Comparison of ENCODE assay signal across 8 cellular contexts in the genomic region with DNA sequence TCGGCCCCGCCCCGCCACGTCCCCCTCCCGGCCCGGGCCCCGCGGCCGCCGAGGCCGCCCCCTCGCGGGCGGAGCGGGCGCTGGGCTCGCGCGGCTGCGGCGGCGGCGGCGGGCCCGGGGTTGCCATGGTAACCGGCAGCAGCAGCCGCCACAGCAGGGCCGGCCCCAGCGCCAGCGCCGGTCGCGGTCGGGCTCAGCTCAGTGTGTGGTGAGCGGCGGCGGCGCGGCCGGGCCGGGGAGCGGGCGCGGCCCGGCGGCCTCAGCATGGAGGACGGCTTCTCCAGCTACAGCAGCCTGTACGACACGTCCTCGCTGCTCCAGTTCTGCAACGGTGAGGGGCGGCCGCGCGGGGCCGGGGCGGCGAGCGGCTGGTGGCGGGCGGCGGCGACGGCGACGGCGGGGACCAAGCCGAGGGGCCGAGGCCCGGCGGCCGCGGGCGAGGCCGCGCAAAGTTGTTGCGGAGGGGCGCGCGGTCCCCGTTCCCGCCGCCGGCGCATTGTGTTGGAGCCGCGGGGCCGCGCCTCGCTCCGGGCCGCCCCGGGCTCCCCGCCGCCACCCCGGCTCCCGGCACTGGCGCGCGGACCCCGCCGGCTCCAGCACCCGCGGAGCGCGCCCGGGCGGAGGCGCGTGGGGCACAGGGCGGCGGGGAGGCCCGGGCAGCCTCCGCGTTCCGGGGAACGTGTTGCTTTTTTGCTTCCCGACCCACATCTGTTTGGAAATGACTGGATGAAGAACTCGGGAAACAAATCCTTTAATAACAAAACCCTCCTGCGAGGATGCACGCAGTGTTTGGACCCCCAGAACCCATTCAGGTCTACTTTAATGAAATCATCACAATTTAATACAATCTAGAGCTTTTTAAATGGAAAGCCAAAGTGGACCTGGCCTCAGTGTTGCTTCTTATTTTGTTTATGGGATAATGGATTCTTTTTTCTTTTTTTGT. TPM values are rescaled to one million over a fixed set of nuclear protein-coding genes. Genes with fewer than 3 reads are reported as not detected.
DNase-seq lines count a peak whose midpoint lies in the region; ATAC-seq lines count a peak whose summit lies in the region.

A gene with protein sequence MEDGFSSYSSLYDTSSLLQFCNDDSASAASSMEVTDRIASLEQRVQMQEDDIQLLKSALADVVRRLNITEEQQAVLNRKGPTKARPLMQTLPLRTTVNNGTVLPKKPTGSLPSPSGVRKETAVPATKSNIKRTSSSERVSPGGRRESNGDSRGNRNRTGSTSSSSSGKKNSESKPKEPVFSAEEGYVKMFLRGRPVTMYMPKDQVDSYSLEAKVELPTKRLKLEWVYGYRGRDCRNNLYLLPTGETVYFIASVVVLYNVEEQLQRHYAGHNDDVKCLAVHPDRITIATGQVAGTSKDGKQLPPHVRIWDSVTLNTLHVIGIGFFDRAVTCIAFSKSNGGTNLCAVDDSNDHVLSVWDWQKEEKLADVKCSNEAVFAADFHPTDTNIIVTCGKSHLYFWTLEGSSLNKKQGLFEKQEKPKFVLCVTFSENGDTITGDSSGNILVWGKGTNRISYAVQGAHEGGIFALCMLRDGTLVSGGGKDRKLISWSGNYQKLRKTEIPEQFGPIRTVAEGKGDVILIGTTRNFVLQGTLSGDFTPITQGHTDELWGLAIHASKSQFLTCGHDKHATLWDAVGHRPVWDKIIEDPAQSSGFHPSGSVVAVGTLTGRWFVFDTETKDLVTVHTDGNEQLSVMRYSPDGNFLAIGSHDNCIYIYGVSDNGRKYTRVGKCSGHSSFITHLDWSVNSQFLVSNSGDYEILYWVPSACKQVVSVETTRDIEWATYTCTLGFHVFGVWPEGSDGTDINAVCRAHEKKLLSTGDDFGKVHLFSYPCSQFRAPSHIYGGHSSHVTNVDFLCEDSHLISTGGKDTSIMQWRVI (plus strand): TSS at position 201 of the 943 bp plus-strand sequence. CDS start 64 bp downstream, at position 265.

- in situ Hi-C loops in endometrial microvascular endothelial cells (cut with HindIII; ENCODE audit: inconsistent ontology term, low pct_unique_long_range_greater_than_20kb, low sequenced_read_pairs), result no loop called here

- ATAC-seq in GM18868 (IDR thresholded peaks at IDR 0.05; ENCODE audit: unreplicated experiment) (peak; percentile 95), HG03135 (IDR thresholded peaks at IDR 0.05; ENCODE audit: unreplicated experiment) (peak; percentile 87)

- DNase-seq in AG08395 (ENCODE audit: low spot score) (peak; percentile 98), NCI-H748 (lab: John Stamatoyannopoulos, UW; ENCODE audit: unreplicated experiment) (peak; percentile 92), mesenteric fat pad (ENCODE audit: low spot score) (peak; percentile 94)
- DNase-seq in activated CD8-positive, alpha-beta memory T cell treated with anti-CD3 and anti-CD28 coated beads, Interleukin-2, amount 50 U/mL, for 48 hours, result peak; percentile 86
- peak; percentile 29 for DNase-seq in stimulated activated CD8-positive, alpha-beta memory T cell treated with anti-CD3 and anti-CD28 coated beads, Interleukin-15, amount 100 ng/mL, for 1 hour (ENCODE audit: low read depth)

RNA-seq across cellular contexts. Expression of the gene that starts here (rescaled TPM):
- total RNA-seq in endometrial microvascular endothelial cells (ENCODE audit: inconsistent ontology term) (68.0 TPM), mesenteric fat pad (32.5 TPM)

Comparison
In these comparisons a context has a peak if more than half of its experiments do, and no peak if none do; other contexts are left out.
1. Peak in every context shown above with its lines: DNase-seq and ATAC-seq.
2. DNase-seq: peak in every context shown above with its lines; median percentile 98 in AG08395; 94 in mesenteric fat pad; 92 in NCI-H748; 86 in activated CD8-positive, alpha-beta memory T cell treated with anti-CD3 and anti-CD28 coated beads, Interleukin-2, amount 50 U/mL, for 48 hours; 29 in stimulated activated CD8-positive, alpha-beta memory T cell treated with anti-CD3 and anti-CD28 coated beads, Interleukin-15, amount 100 ng/mL, for 1 hour.